ENCODE assay signal across 24 cellular contexts in the genomic region with DNA sequence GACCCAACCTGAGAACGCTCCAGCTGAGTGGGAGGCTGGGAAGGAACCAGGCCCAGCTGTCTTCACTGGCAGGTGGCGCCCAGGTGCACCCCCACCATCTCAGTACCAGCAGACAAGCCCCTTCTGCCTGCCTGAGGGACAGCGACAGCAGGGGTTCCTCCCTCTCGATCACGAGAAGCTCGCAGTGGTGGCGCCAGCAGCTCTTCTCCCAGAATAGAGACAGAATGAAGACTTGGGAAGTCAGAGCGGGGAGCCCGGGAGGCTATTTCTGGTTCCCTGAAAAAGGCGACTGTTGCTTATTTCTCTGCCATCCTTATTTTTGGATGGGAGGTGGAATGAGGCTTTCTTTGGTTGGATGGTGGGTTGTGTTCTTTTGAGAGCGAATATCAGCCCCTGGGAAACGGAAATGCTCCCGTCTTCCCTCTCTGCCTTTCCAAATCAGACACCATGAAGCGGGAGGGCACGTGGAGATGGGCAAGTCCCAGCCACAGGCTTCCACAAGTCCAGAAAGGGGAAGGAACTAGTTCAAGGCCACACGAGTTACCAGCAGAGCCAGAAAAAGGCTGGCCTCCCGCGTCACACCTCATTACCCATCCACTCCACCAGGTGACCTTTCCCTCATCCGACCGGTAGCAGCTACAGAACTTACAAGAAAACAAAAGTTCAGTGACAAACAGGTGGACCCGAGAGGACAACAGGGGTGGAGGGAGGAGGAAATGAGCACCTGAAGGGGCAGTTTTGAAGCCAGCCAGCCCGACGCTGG. TPM values are rescaled to one million over a fixed set of nuclear protein-coding genes. Genes with fewer than 3 reads are reported as not detected.
DNase-seq lines count a peak whose midpoint lies in the region; TF ChIP-seq lines count a peak whose summit lies in the region.
"Had no signal": no experiment of that assay in that cellular context is flagged by ENCODE, and none has a peak within 500 bp of the region (broad histone marks: within the 10 kb centered on the region; RNA-seq: fewer than 3 reads in every experiment).

No MANE protein-coding gene starts in this region.

- 89 to 92% methylated on average over 23 of the region's 23 CpGs for WGBS in sigmoid colon, 2 donors

- H3K4me3 ChIP-seq in duodenal mucosa (ENCODE audit: low read depth in 1 of 2, low read length in 2 of 2): no peak overlapping the region
- no peak overlapping the region for H3K4me3 ChIP-seq in sigmoid colon
- H3K4me3 ChIP-seq: thoracic aorta had no signal

- H3K27me3 ChIP-seq in duodenal mucosa (ENCODE audit: control insufficient read depth in 1 of 2, insufficient read depth in 2 of 2, low read length in 2 of 2): no peaks in the 10 kb centered on the region
- no peaks in the 10 kb centered on the region for H3K27me3 ChIP-seq in sigmoid colon

- no peak for TF ChIP-seq EP300 in sigmoid colon (IDR thresholded peaks at IDR 0.05)

- intact Hi-C loops in sigmoid colon (cut with DNase I): loop anchor here (5.0 kb wide), 1 partner anchor 93 kb away; no protein-coding TSS in a partner anchor

- H3K27ac Mint-ChIP-seq in nephron: peak overlapping the region; percentile 62 to 78 (median 77)
- H3K27ac Mint-ChIP-seq: activated B cell treated with CpG ODN at 0.5 μM for 24 hours; activated CD4-positive, alpha-beta memory T cell treated with anti-CD3 and anti-CD28 coated beads for 36 hours; natural killer cell had no signal

- H3K9me3 ChIP-seq in duodenal mucosa (ENCODE audit: control insufficient read depth in 1 of 2, low read length in 2 of 2): no peaks in the 10 kb centered on the region
- H3K9me3 ChIP-seq in sigmoid colon: no peaks in the 10 kb centered on the region
- H3K9me3 ChIP-seq: thoracic aorta had no signal

- TF ChIP-seq CTCF in nephron (IDR thresholded peaks at IDR 0.05; ENCODE audit: unreplicated experiment in 3 of 3) (no peak), sigmoid colon (IDR thresholded peaks at IDR 0.05) (no peak)

- peaks cover 0 to 5% of the 10 kb centered on the region in 2 donors for H3K4me1 ChIP-seq in duodenal mucosa (ENCODE audit: control insufficient read depth in 1 of 2, insufficient read depth in 2 of 2, low read length in 2 of 2)
- H3K4me1 ChIP-seq in sigmoid colon: peaks cover 0 to 49% (median 42%) of the 10 kb centered on the region in 4 donors

- no peak for TF ChIP-seq POLR2A in sigmoid colon (IDR thresholded peaks at IDR 0.05)

- peaks cover 3% of the 10 kb centered on the region for H3K9me3 Mint-ChIP-seq in nephron
- H3K9me3 Mint-ChIP-seq: natural killer cell had no signal

- peaks cover 0 to 11% of the 10 kb centered on the region in 2 donors for H3K36me3 ChIP-seq in duodenal mucosa (ENCODE audit: control insufficient read depth in 1 of 2, insufficient read depth in 2 of 2, low read length in 2 of 2)
- H3K36me3 ChIP-seq in sigmoid colon: no peaks in the 10 kb centered on the region
- H3K36me3 ChIP-seq: thoracic aorta had no signal

- peaks cover 3% of the 10 kb centered on the region for H3K27me3 Mint-ChIP-seq in nephron (ENCODE audit: low read depth)
- H3K27me3 Mint-ChIP-seq: activated B cell treated with CpG ODN at 0.5 μM for 24 hours; activated CD4-positive, alpha-beta memory T cell treated with anti-CD3 and anti-CD28 coated beads for 36 hours; central memory CD8-positive, alpha-beta T cell had no signal

- peaks cover 45% of the 10 kb centered on the region for H3K4me1 Mint-ChIP-seq in nephron

- DNase-seq in COLO668 (lab: John Stamatoyannopoulos, UW; ENCODE audit: unreplicated experiment): peak; percentile 72
- DNase-seq in NCI-H345 (lab: John Stamatoyannopoulos, UW): peak; percentile 43
- no peak for DNase-seq in sigmoid colon
- DNase-seq in CD1c-positive myeloid dendritic cell (ENCODE audit: extremely low spot score): no peak
- DNase-seq in GM19240 (ENCODE audit: insufficient read length, low spot score): no peak
- DNase-seq in T1000 (lab: John Stamatoyannopoulos, UW): no peak
- DNase-seq: activated B cell treated with CpG ODN at 0.5 μM for 24 hours; activated CD4-positive, alpha-beta memory T cell treated with anti-CD3 and anti-CD28 coated beads for 36 hours; activated naive CD4-positive, alpha-beta T cell; DMS79 treated with DMSO at 0.1 percent for 48 hours; effector memory CD4-positive, alpha-beta T cell; IMR-90; natural killer cell; NCI-H2029; NCI-H526 treated with DMSO at 0.1 percent for 48 hours; T-helper 2 cell had no signal

- H3K9ac ChIP-seq in duodenal mucosa (ENCODE audit: low read depth in 1 of 2, low read length in 2 of 2): no peak overlapping the region

- H3K4me3 Mint-ChIP-seq in nephron: no peak overlapping the region
- H3K4me3 Mint-ChIP-seq: activated B cell treated with CpG ODN at 0.5 μM for 24 hours; activated CD4-positive, alpha-beta memory T cell treated with anti-CD3 and anti-CD28 coated beads for 36 hours; CD14-positive monocyte; central memory CD8-positive, alpha-beta T cell; natural killer cell had no signal

- H3K36me3 Mint-ChIP-seq in nephron (ENCODE audit: low read depth): peaks cover 9% of the 10 kb centered on the region
- H3K36me3 Mint-ChIP-seq: natural killer cell had no signal

- H3K27ac ChIP-seq in duodenal mucosa (ENCODE audit: low read depth, low read length) (peak overlapping the region; percentile 32), sigmoid colon (no peak overlapping the region)
- H3K27ac ChIP-seq: HL-60, thoracic aorta had no signal

RNA-seq across cellular contexts. Expression of gene CHGA, which starts 46.7 kb away (rescaled TPM):
- total RNA-seq in sigmoid colon: 1 to 10 TPM in 3 of 4 donors, under 1 TPM in 1; 0.99 to 5.0 (median 4.5) TPM
- 10 to 100 TPM; 36.0 to 55.4 (median 37.2) TPM for polyA plus RNA-seq in sigmoid colon
- total RNA-seq: activated B cell treated with CpG ODN at 0.5 μM for 24 hours; activated CD4-positive, alpha-beta memory T cell treated with anti-CD3 and anti-CD28 coated beads for 36 hours; fibroblast of lung; IMR-90; natural killer cell; thoracic aorta had no signal
- polyA plus RNA-seq: AG04450, CD14-positive monocyte, fibroblast of lung, IMR-90 had no signal

Comparison
In these comparisons a context has a peak if more than half of its experiments do, and no peak if none do; other contexts are left out.
1. DNase-seq: peak in COLO668 (single experiment) and NCI-H345 (single experiment); none in sigmoid colon (single experiment), CD1c-positive myeloid dendritic cell (single experiment), GM19240 (single experiment) and T1000 (single experiment).